7 cellular contexts compared by ENCODE assay signal in the genomic region with DNA sequence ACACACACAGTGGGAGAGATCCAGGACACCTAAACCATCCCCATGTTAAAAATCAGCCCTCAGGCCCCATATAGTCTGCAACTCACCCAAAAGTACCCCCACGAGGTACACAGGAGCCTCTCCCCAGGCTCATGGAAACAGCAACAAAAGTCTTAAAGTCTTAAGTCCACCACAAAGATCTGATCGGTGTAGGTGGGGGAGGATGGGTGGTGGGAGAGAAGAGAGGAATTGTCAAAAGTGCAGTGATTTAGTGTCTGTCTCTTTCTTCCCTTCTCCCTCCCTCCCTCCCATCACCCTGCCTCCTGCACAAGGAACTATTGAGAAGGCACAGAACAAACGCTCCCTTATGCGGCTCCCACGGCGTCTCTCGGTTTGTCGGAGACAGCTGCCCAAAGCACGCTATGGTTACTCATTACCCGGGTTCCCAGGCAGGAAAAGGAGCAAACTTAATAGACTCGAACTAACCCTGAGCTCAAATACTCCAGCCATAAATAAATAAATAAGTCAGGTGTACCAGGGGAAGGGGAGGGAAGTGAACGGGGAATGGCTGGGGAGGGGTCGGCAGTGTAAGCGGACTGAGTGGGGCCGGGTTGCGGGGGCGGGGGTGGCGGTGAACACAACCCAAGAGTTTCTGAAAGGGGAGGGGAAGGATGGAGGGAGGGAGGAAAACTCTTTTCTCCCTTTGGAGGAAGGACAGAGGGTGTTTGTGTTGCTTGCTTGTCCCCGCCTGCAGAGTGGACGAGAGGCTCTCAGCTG.
DNase-seq lines count a peak whose midpoint lies in the region; ATAC-seq and TF ChIP-seq lines count a peak whose summit lies in the region.

No MANE protein-coding gene starts in this region.

- H3K4me1 ChIP-seq in HCT116 (ENCODE audit: control insufficient read depth in 1 of 2, insufficient read depth in 2 of 2, low read length in 2 of 2) = peaks cover 44 to 75% of the 10 kb centered on the region in 2 experiments

- CTCF ChIA-PET in HCT116 (lab: Charles Lee) = interaction anchor here (1.6 kb wide), 1 partner anchor 35 kb away, joined by 4 read pairs; no protein-coding TSS in a partner anchor

- BruUV-seq in HCT116 (replicated peaks; lab: Mats Ljungman, UMichigan) = no TSS peak

- no peaks in the 10 kb centered on the region for H4K20me1 ChIP-seq in HCT116 (ENCODE audit: insufficient read depth)

- TF ChIP-seq CTCF in HCT116 (IDR thresholded peaks at IDR 0.05 in 2 of 3, conservative IDR thresholded peaks at IDR 0.05 in 1 of 3; ENCODE audit: borderline replicate concordance in 1 of 3, insufficient read depth in 1 of 3, low read depth in 2 of 3, low read length in 2 of 3) (no peak), VCaP (conservative IDR thresholded peaks at IDR 0.05) (no peak)

- ATAC-seq in HCT116 (peak; percentile 71), GM18519 (IDR thresholded peaks at IDR 0.05; ENCODE audit: low FRiP score, unreplicated experiment) (no peak)

- H3K9me2 ChIP-seq in HCT116 (ENCODE audit: insufficient read depth) = no peaks in the 10 kb centered on the region

- H3K36me3 ChIP-seq in HCT116 (ENCODE audit: control insufficient read depth in 1 of 2, insufficient read depth in 2 of 2, low read length in 2 of 2) = no peaks in the 10 kb centered on the region

- H3K4me2 ChIP-seq in HCT116 (ENCODE audit: low read length) = peak overlapping the region; percentile 76

- peak overlapping the region; percentile 40 for H3K27ac ChIP-seq in HCT116 (ENCODE audit: low read depth, low read length)
- H3K27ac ChIP-seq in VCaP = peak overlapping the region; percentile 95
- H3K27ac ChIP-seq in temporal lobe (ENCODE audit: low read depth, low read length) = peak overlapping the region; percentile 36

- intact Hi-C loops in HCT116 (cut with micrococcal nuclease) = no loop called here

- peak overlapping the region; percentile 25 for H2AFZ ChIP-seq in HCT116 (ENCODE audit: low read depth, low read length, poor library complexity, severe bottlenecking)

- TF ChIP-seq POLR2A in HCT116 (IDR thresholded peaks at IDR 0.05; ENCODE audit: borderline replicate concordance, extremely low read depth, insufficient read depth, insufficient read length) = no peak

- TF ChIP-seq RAD21 in HCT116 (IDR thresholded peaks at IDR 0.05; ENCODE audit: low read depth) = no peak

- H3K27me3 ChIP-seq in HCT116 (ENCODE audit: insufficient read depth, low read length) = no peaks in the 10 kb centered on the region

- in situ Hi-C loops in KBM-7 (cut with MboI; ENCODE audit: low pct_unique_long_range_greater_than_20kb, low sequenced_read_pairs) = no loop called here

- POLR2A ChIA-PET in HCT116 (lab: Charles Lee) = interaction anchor here (0.6 to 1.5 kb wide), 6 partner anchors 12 to 46 kb away, joined by 3 to 9 read pairs (median 5); no protein-coding TSS in a partner anchor

- no peaks in the 10 kb centered on the region for H3K9me3 ChIP-seq in HCT116 (ENCODE audit: control insufficient read depth in 1 of 2, insufficient read depth in 1 of 2, low read depth in 1 of 2, low read length in 2 of 2)

- peak overlapping the region; percentile 50 for H3K9ac ChIP-seq in HCT116 (ENCODE audit: low read length)

- peak overlapping the region; percentile 17 to 37 for H3K4me3 ChIP-seq in HCT116 (replicated peaks in 1 of 2; ENCODE audit: low read depth in 1 of 2, low read length in 2 of 2)

- no peaks in the 10 kb centered on the region for H3K79me2 ChIP-seq in HCT116 (ENCODE audit: insufficient read depth, low read length)

- RAD21 ChIA-PET in HCT116 (lab: Charles Lee; ENCODE audit: low non-redundant PET in 1 of 2, low total read pairs in 2 of 2, uncharacterized antibody in 2 of 2, unreplicated experiment in 2 of 2) = interaction anchor here (0.7 to 1.1 kb wide), 6 partner anchors 9 to 56 kb away, joined by 3 to 11 read pairs (median 4); no protein-coding TSS in a partner anchor

- peak; percentile 81 for DNase-seq in HCT116 (ENCODE audit: low read depth, low spot score)
- DNase-seq in iris pigment epithelial cell (ENCODE audit: low read depth) = peak; percentile 58
- no peak for DNase-seq in stimulated activated CD4-positive, alpha-beta T cell treated with anti-CD3 and anti-CD28 coated beads, Interleukin-12 subunit alpha, Interleukin-12 subunit beta, amount 100 ng/mL, for 4 hours
- no peak for DNase-seq in KBM-7

TF ChIP-seq in HCT116, 20 proteins besides CTCF, POLR2A, EP300 and RAD21:
- TF ChIP-seq YY1 (IDR thresholded peaks at IDR 0.05; ENCODE audit: extremely low read depth, insufficient replicate concordance, low read depth, low read length) = peak; percentile 19
- no peak for TF ChIP-seq SRF (IDR thresholded peaks at IDR 0.05; ENCODE audit: low read depth)
- 0 out of 2 replicates have a peak, but pooled peaks have one; percentile 12 for TF ChIP-seq POLR2AphosphoS5 (IDR thresholded peaks at IDR 0.05; ENCODE audit: low read depth, low read length)
- 0 out of 2 replicates have a peak, but pooled peaks have one; percentile 2 for TF ChIP-seq FOSL1 (IDR thresholded peaks at IDR 0.05; ENCODE audit: low read depth)
- no peak for TF ChIP-seq JUND (IDR thresholded peaks at IDR 0.05)
- peak; percentile 34; the same call in 1 of the 2 replicates for TF ChIP-seq MAX (IDR thresholded peaks at IDR 0.05)
- TF ChIP-seq ATF3 (IDR thresholded peaks at IDR 0.05) = no peak
- peak; percentile 68; the same call in 1 of the 2 replicates for TF ChIP-seq EGR1 (IDR thresholded peaks at IDR 0.05; ENCODE audit: low read depth)
- TF ChIP-seq CBX3 (IDR thresholded peaks at IDR 0.05; ENCODE audit: low read depth) = 0 out of 2 replicates have a peak, but pooled peaks have one; percentile 11
- peak; percentile 15; the same call in 1 of the 2 replicates for TF ChIP-seq SP1 (IDR thresholded peaks at IDR 0.05; ENCODE audit: low read depth)

Comparison
In these comparisons a context has a peak if more than half of its experiments do, and no peak if none do; other contexts are left out.
1. DNase-seq: peak in HCT116 (single experiment) and iris pigment epithelial cell (single experiment); none in stimulated activated CD4-positive, alpha-beta T cell treated with anti-CD3 and anti-CD28 coated beads, Interleukin-12 subunit alpha, Interleukin-12 subunit beta, amount 100 ng/mL, for 4 hours (single experiment) and KBM-7 (single experiment).
2. H3K27ac ChIP-seq: peak in every context shown above with its lines; median percentile 95 in VCaP; 40 in HCT116; 36 in temporal lobe.